28 cellular contexts compared by ENCODE assay signal in genomic region chr11:108914211-108914610, GRCh38.
DNase-seq lines count a peak whose midpoint lies in the region; ATAC-seq and TF ChIP-seq lines count a peak whose summit lies in the region.
"Had no signal": no experiment of that assay in that cellular context is flagged by ENCODE, and none has a peak within 500 bp of the region (broad histone marks: within the 10 kb centered on the region; RNA-seq: fewer than 3 reads in every experiment).

No MANE protein-coding gene starts in this region.

- H3K36me3 ChIP-seq in ACC112 (ENCODE audit: insufficient read depth, low read length) (no peaks in the 10 kb centered on the region; the same call in 1 of the 2 replicates), DND-41 (ENCODE audit: insufficient read depth, low read length) (peaks cover under 1% of the 10 kb centered on the region; the same call in 1 of the 2 replicates), WERI-Rb-1 (no peaks in the 10 kb centered on the region)
- H3K36me3 ChIP-seq: MG63 had no signal

- H3K27ac ChIP-seq in ACC112 (ENCODE audit: low read depth, low read length), result peak overlapping the region; percentile 47; the same call in 1 of the 2 replicates
- no peak overlapping the region for H3K27ac ChIP-seq in DND-41 (ENCODE audit: low read length)
- no peak overlapping the region for H3K27ac ChIP-seq in WERI-Rb-1
- H3K27ac ChIP-seq: GM23248, RWPE1, SK-N-MC had no signal

- H3K9ac ChIP-seq in DND-41 (ENCODE audit: low read depth, low read length), result no peak overlapping the region
- H3K9ac ChIP-seq: GM23248 had no signal

- H4K20me1 ChIP-seq in DND-41 (ENCODE audit: insufficient read depth, low read length), result no peaks in the 10 kb centered on the region

- DNase-seq in DND-41 (no peak), WERI-Rb-1 (peak; percentile 26), myocyte (ENCODE audit: low read depth) (peak; percentile 35)
- DNase-seq: AML-193; C1 segment of cervical spinal cord; CD4-positive, alpha-beta memory T cell; COR-L47; GF-D8; GM23248; H9; HFFc6; KBM-7; MG63; NCI-H1105 treated with DMSO at 0.1 percent for 48 hours; NCI-H146; NCI-H1930; NCI-H2107; NCI-H446 treated with DMSO at 0.1 percent for 48 hours; NCI-H526; SHP77 treated with DMSO at 0.1 percent for 48 hours; T-helper 17 cell had no signal

- TF ChIP-seq CTCF in DND-41 (IDR thresholded peaks at IDR 0.05; ENCODE audit: borderline replicate concordance, extremely low read depth, low read length, poor library complexity, severe bottlenecking) (no peak), WERI-Rb-1 (IDR thresholded peaks at IDR 0.05; ENCODE audit: low read depth, low read length) (no peak)

- 0 out of 3 replicates have a peak, but pooled peaks have one; percentile 35 for ATAC-seq in DND-41 (ENCODE audit: insufficient read depth, low read depth)
- ATAC-seq in HG02840 (IDR thresholded peaks at IDR 0.05; ENCODE audit: low FRiP score, unreplicated experiment), result no peak
- no peak for ATAC-seq in GM21723 (IDR thresholded peaks at IDR 0.05; ENCODE audit: unreplicated experiment)
- no peak for ATAC-seq in GM21528 (IDR thresholded peaks at IDR 0.05; ENCODE audit: low FRiP score, unreplicated experiment)
- ATAC-seq: Panc1, T-helper 17 cell had no signal

- no peaks in the 10 kb centered on the region for H3K27me3 ChIP-seq in ACC112 (ENCODE audit: insufficient read depth, low read length)
- H3K27me3 ChIP-seq in DND-41 (ENCODE audit: insufficient read depth, low read length, poor library complexity), result no peaks in the 10 kb centered on the region
- H3K27me3 ChIP-seq in WERI-Rb-1 (ENCODE audit: insufficient read depth, low read depth, severe bottlenecking), result no peaks in the 10 kb centered on the region
- H3K27me3 ChIP-seq: MG63 had no signal

- H2AFZ ChIP-seq in ACC112 (ENCODE audit: low read length, unreplicated experiment) (no peak overlapping the region), DND-41 (ENCODE audit: low read depth, low read length) (no peak overlapping the region)
- H2AFZ ChIP-seq: GM23248 had no signal

- no peaks in the 10 kb centered on the region for H3K79me2 ChIP-seq in ACC112 (ENCODE audit: control insufficient read depth, insufficient read depth, low read length, unreplicated experiment)
- H3K79me2 ChIP-seq in DND-41 (ENCODE audit: insufficient read depth, low read length), result no peaks in the 10 kb centered on the region

- no peak overlapping the region for H3K4me3 ChIP-seq in ACC112 (ENCODE audit: low read depth, low read length)
- no peak overlapping the region for H3K4me3 ChIP-seq in DND-41 (ENCODE audit: low read depth in 1 of 2, low read length in 2 of 2)
- no peak overlapping the region for H3K4me3 ChIP-seq in WERI-Rb-1 (ENCODE audit: low read depth, low read length)
- H3K4me3 ChIP-seq: GM23248, MG63, SK-N-MC had no signal

- H3K4me1 ChIP-seq in ACC112 (ENCODE audit: control insufficient read depth, insufficient read depth, low read length, unreplicated experiment) (peaks cover 42% of the 10 kb centered on the region), DND-41 (ENCODE audit: insufficient read depth, low read length) (no peaks in the 10 kb centered on the region; the same call in 1 of the 2 replicates)

- H3K9me3 ChIP-seq in DND-41 (ENCODE audit: insufficient read depth, low read length, severe bottlenecking) (no peaks in the 10 kb centered on the region), WERI-Rb-1 (ENCODE audit: severe bottlenecking) (no peaks in the 10 kb centered on the region)
- H3K9me3 ChIP-seq: MG63 had no signal

- no peak overlapping the region for H3K4me2 ChIP-seq in DND-41 (ENCODE audit: insufficient read depth, low read length)
